Comparison of ENCODE assay signal across 8 cellular contexts in the genomic region with DNA sequence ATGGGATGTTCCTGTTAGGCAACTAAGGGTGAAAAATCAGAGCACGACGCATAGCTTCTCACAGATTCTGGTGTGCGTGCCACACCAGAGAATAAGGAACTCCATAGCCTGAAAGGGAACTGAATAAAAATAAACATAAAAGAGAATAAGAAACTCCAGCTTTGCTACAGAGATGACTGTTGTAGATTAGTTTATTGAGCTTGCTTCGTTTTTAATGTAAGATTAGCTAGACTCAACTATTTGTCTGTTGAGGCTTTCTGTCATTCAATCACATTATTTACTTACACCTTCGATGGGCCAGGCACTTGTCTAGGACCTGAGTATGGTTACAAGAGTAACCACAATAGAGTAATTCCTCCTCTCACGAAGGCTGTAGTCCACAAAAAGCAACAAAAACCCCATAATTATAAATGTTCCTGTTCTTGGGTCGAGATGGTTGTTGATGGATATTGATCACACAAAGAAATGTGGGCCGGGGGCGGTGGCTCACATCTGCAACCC. TPM values are rescaled to one million over a fixed set of nuclear protein-coding genes. Genes with fewer than 3 reads are reported as not detected.
DNase-seq lines count a peak whose midpoint lies in the region; ATAC-seq and TF ChIP-seq lines count a peak whose summit lies in the region.

No MANE protein-coding gene starts in this region.

- WGBS in suprapubic skin: 75% methylated on average over 9 of the region's 9 CpGs

- peak overlapping the region; percentile 98 for H3K27ac ChIP-seq in VCaP
- peak overlapping the region; percentile 95 for H3K27ac ChIP-seq in suprapubic skin

- intact Hi-C loops in activated CD4-positive, alpha-beta T cell treated with anti-CD3 and anti-CD28 coated beads for 36 hours (cut with DNase I, micrococcal nuclease): loop anchor here (1.0 to 5.0 kb wide), 8 partner anchors 26 to 731 kb away; a partner anchor contains a TSS

- no peak for TF ChIP-seq EP300 in suprapubic skin (IDR thresholded peaks at IDR 0.05)

- no peaks in the 10 kb centered on the region for H3K9me3 Mint-ChIP-seq in activated CD4-positive, alpha-beta T cell treated with anti-CD3 and anti-CD28 coated beads for 36 hours (ENCODE audit: low read depth)

- no peaks in the 10 kb centered on the region for H3K9me3 ChIP-seq in iPS-15b (ENCODE audit: control insufficient read depth, insufficient read depth, low read length)
- H3K9me3 ChIP-seq in suprapubic skin: no peaks in the 10 kb centered on the region

- peak overlapping the region; percentile 8 for H3K9ac ChIP-seq in iPS-15b (ENCODE audit: low read depth, low read length)

- ATAC-seq in activated CD4-positive, alpha-beta T cell treated with anti-CD3 and anti-CD28 coated beads for 36 hours: peak; percentile 2

- POLR2A ChIA-PET in activated CD4-positive, alpha-beta T cell treated with anti-CD3 and anti-CD28 coated beads for 36 hours (lab: Charles Lee): interaction anchor here (0.6 to 2.2 kb wide), 17 partner anchors 9 to 811 kb away, joined by 3 to 53 read pairs (median 8); a partner anchor contains a TSS

- H3K4me3 ChIP-seq in iPS-15b (ENCODE audit: low read depth, low read length) (peak overlapping the region; percentile 45), suprapubic skin (peak overlapping the region; percentile 63)

- H3K36me3 Mint-ChIP-seq in activated CD4-positive, alpha-beta T cell treated with anti-CD3 and anti-CD28 coated beads for 36 hours (ENCODE audit: low read depth): peaks cover 54% of the 10 kb centered on the region

- no peaks in the 10 kb centered on the region for H3K27me3 Mint-ChIP-seq in activated CD4-positive, alpha-beta T cell treated with anti-CD3 and anti-CD28 coated beads for 36 hours

- H3K4me1 ChIP-seq in iPS-15b (ENCODE audit: control insufficient read depth, insufficient read depth, low read length): peaks cover 4% of the 10 kb centered on the region
- peaks cover 28% of the 10 kb centered on the region for H3K4me1 ChIP-seq in suprapubic skin

- no peaks in the 10 kb centered on the region for H3K27me3 ChIP-seq in iPS-15b (ENCODE audit: control insufficient read depth, insufficient read depth, low read length)
- H3K27me3 ChIP-seq in suprapubic skin: no peaks in the 10 kb centered on the region

- H3K36me3 ChIP-seq in iPS-15b (ENCODE audit: control insufficient read depth, insufficient read depth, low read length): peaks cover 16% of the 10 kb centered on the region
- peaks cover 46% of the 10 kb centered on the region for H3K36me3 ChIP-seq in suprapubic skin

- no peak for DNase-seq in activated CD4-positive, alpha-beta T cell treated with anti-CD3 and anti-CD28 coated beads for 36 hours
- no peak for DNase-seq in activated CD4-positive, alpha-beta T cell treated with anti-CD3 and anti-CD28 coated beads for 48 hours
- DNase-seq in suprapubic skin (ENCODE audit: low spot score in 2 of 2) (no peak), NCI-H510A treated with DMSO at 0.1 percent for 48 hours (lab: John Stamatoyannopoulos, UW) (no peak)
- no peak for DNase-seq in stimulated activated CD4-positive, alpha-beta T cell treated with anti-CD3 and anti-CD28 coated beads, Interleukin-4, amount 100 ng/mL, for 1 hour
- no peak for DNase-seq in stimulated activated CD4-positive, alpha-beta T cell treated with anti-CD3 and anti-CD28 coated beads, Interleukin-2, amount 100 ng/mL, for 48 hours

- H3K4me1 Mint-ChIP-seq in activated CD4-positive, alpha-beta T cell treated with anti-CD3 and anti-CD28 coated beads for 36 hours: peaks cover 31% of the 10 kb centered on the region

- TF ChIP-seq POLR2A in suprapubic skin (IDR thresholded peaks at IDR 0.05): no peak

- TF ChIP-seq CTCF in VCaP (conservative IDR thresholded peaks at IDR 0.05): no peak
- TF ChIP-seq CTCF in suprapubic skin (IDR thresholded peaks at IDR 0.05): no peak

- H3K27ac Mint-ChIP-seq in activated CD4-positive, alpha-beta T cell treated with anti-CD3 and anti-CD28 coated beads for 36 hours: peak overlapping the region; percentile 98

- CTCF ChIA-PET in activated CD4-positive, alpha-beta T cell treated with anti-CD3 and anti-CD28 coated beads for 36 hours (lab: Charles Lee): interaction anchor here (0.5 to 2.9 kb wide), 9 partner anchors 9 to 165 kb away, joined by 3 to 14 read pairs (median 8); a partner anchor contains a TSS

- H3K4me3 Mint-ChIP-seq in activated CD4-positive, alpha-beta T cell treated with anti-CD3 and anti-CD28 coated beads for 36 hours: peak overlapping the region; percentile 97

RNA-seq across cellular contexts. Expression of a gene that starts 0.8 kb away (rescaled TPM):
- 10 to 100 TPM; 34.7 to 39.1 TPM for total RNA-seq in activated CD4-positive, alpha-beta T cell treated with anti-CD3 and anti-CD28 coated beads for 36 hours
- 10 to 100 TPM; 21.5 to 49.7 (median 30.2) TPM for total RNA-seq in suprapubic skin

RNA-seq across cellular contexts. Expression of a gene that starts 25.2 kb away (rescaled TPM):
- total RNA-seq in activated CD4-positive, alpha-beta T cell treated with anti-CD3 and anti-CD28 coated beads for 36 hours: 100 to 1,000 TPM in 1 of 2 experiments, 10 to 100 TPM in 1; 92.7 to 105 TPM
- total RNA-seq in suprapubic skin: 100 to 1,000 TPM in 1 of 4 donors, 10 to 100 TPM in 3; 46.7 to 155 (median 53.5) TPM

RNA-seq across cellular contexts. Expression of a gene that starts 25.5 kb away (rescaled TPM):
- 100 to 1,000 TPM; 136 to 175 TPM for total RNA-seq in activated CD4-positive, alpha-beta T cell treated with anti-CD3 and anti-CD28 coated beads for 36 hours
- total RNA-seq in suprapubic skin: 10 to 100 TPM in 3 of 4 donors, 1 to 10 TPM in 1; 8.6 to 44.4 (median 13.2) TPM
